ENCODE assay signal across 15 cellular contexts in genomic region chr4:185541251-185541671, GRCh38. TPM values are rescaled to one million over a fixed set of nuclear protein-coding genes. Genes with fewer than 3 reads are reported as not detected.
DNase-seq lines count a peak whose midpoint lies in the region; ATAC-seq and TF ChIP-seq lines count a peak whose summit lies in the region.
"Had no signal": no experiment of that assay in that cellular context is flagged by ENCODE, and none has a peak within 500 bp of the region (broad histone marks: within the 10 kb centered on the region; RNA-seq: fewer than 3 reads in every experiment).

No MANE protein-coding gene starts in this region.

- TF ChIP-seq CTCF in ascending aorta (IDR thresholded peaks at IDR 0.05) (no peak), esophagus muscularis mucosa (IDR thresholded peaks at IDR 0.05) (no peak), stomach (IDR thresholded peaks at IDR 0.05) (no peak)

- H3K27me3 ChIP-seq in ascending aorta: no peaks in the 10 kb centered on the region
- H3K27me3 ChIP-seq in esophagus muscularis mucosa: no peaks in the 10 kb centered on the region
- H3K27me3 ChIP-seq in mesenchymal stem cell (ENCODE audit: control insufficient read depth in 1 of 2, insufficient read depth in 1 of 2, low read length in 2 of 2): peaks cover 41 to 55% of the 10 kb centered on the region in 2 experiments
- peaks cover 0 to 8% (median under 1%) of the 10 kb centered on the region in 3 donors for H3K27me3 ChIP-seq in stomach

- H3K9me3 ChIP-seq in ascending aorta (no peaks in the 10 kb centered on the region), esophagus muscularis mucosa (no peaks in the 10 kb centered on the region), mesenchymal stem cell (ENCODE audit: control insufficient read depth, low read length) (no peaks in the 10 kb centered on the region), stomach (no peaks in the 10 kb centered on the region)
- H3K9me3 ChIP-seq: BLaER1, SK-N-SH had no signal

- TF ChIP-seq EP300 in esophagus muscularis mucosa (IDR thresholded peaks at IDR 0.05) (no peak), stomach (IDR thresholded peaks at IDR 0.05) (no peak)

- H3K9ac ChIP-seq in mesenchymal stem cell (ENCODE audit: low read length): no peak overlapping the region
- H3K9ac ChIP-seq: BLaER1, SK-N-SH had no signal

- no peaks in the 10 kb centered on the region for H3K79me1 ChIP-seq in mesenchymal stem cell (replicated peaks; ENCODE audit: low read length, poor library complexity, severe bottlenecking)

- in situ Hi-C loops in KBM-7 (cut with MboI; ENCODE audit: low pct_unique_long_range_greater_than_20kb, low sequenced_read_pairs): no loop called here

- H3K4me1 ChIP-seq in ascending aorta: peaks cover 5 to 18% of the 10 kb centered on the region in 2 donors
- peaks cover 18 to 54% (median 50%) of the 10 kb centered on the region in 4 donors for H3K4me1 ChIP-seq in esophagus muscularis mucosa
- peaks cover 2% of the 10 kb centered on the region for H3K4me1 ChIP-seq in mesenchymal stem cell (ENCODE audit: control insufficient read depth, insufficient read depth, low read depth, low read length)
- peaks cover 1 to 39% (median 13%) of the 10 kb centered on the region in 4 donors for H3K4me1 ChIP-seq in stomach

- no peak overlapping the region for H2AFZ ChIP-seq in mesenchymal stem cell (ENCODE audit: low read depth, low read length)

- no peak overlapping the region for H2BK120ac ChIP-seq in mesenchymal stem cell (ENCODE audit: low read depth, low read length)

- H3K36me3 ChIP-seq in ascending aorta (no peaks in the 10 kb centered on the region), esophagus muscularis mucosa (no peaks in the 10 kb centered on the region), mesenchymal stem cell (ENCODE audit: control insufficient read depth in 1 of 2, insufficient read depth in 2 of 2, low read depth in 1 of 2, low read length in 2 of 2) (no peaks in the 10 kb centered on the region), stomach (no peaks in the 10 kb centered on the region)
- H3K36me3 ChIP-seq: BLaER1 had no signal

- no peak overlapping the region for H4K8ac ChIP-seq in mesenchymal stem cell (ENCODE audit: low read length)

- H2BK15ac ChIP-seq in mesenchymal stem cell (ENCODE audit: low read depth, poor library complexity, severe bottlenecking): peak overlapping the region; percentile 15

- ATAC-seq in stimulated activated naive CD8-positive, alpha-beta T cell treated with anti-CD3 and anti-CD28 coated beads, Interleukin-15, Interleukin-2, amounts not matched to agents 100 U/mL and 50 U/mL, for 24 hours: no peak
- ATAC-seq in GM19455 (IDR thresholded peaks at IDR 0.05; ENCODE audit: unreplicated experiment): no peak

- DNase-seq in ascending aorta (ENCODE audit: low spot score in 2 of 2): peak in 1 of 2 donors; percentile 83
- no peak for DNase-seq in esophagus muscularis mucosa (ENCODE audit: extremely low spot score)
- no peak for DNase-seq in mesenchymal stem cell
- DNase-seq in stomach: no peak
- DNase-seq in KBM-7: no peak
- DNase-seq in NCI-H2107 treated with DMSO at 0.1 percent for 48 hours (lab: John Stamatoyannopoulos, UW; ENCODE audit: unreplicated experiment): no peak
- DNase-seq in stimulated activated naive CD8-positive, alpha-beta T cell treated with anti-CD3 and anti-CD28 coated beads, Interleukin-15, Interleukin-2, amounts not matched to agents 100 U/mL and 50 U/mL, for 24 hours: no peak
- DNase-seq: activated CD4-positive, CD25-positive, alpha-beta regulatory T cell; activated T-cell treated with anti-CD3 and anti-CD28 coated beads, Interleukin-2, amount 50 U/mL, for 48 hours; SK-N-SH; stimulated activated CD4-positive, alpha-beta T cell treated with anti-CD3 and anti-CD28 coated beads, Interleukin-4, amount 100 ng/mL, for 24 hours; stimulated activated naive CD4-positive, alpha-beta T cell treated with Interleukin-2 at 50 U/mL for 16 hours had no signal

- no peak overlapping the region for H4K91ac ChIP-seq in mesenchymal stem cell (ENCODE audit: low read length)

- intact Hi-C loops in ascending aorta (cut with DNase I) (no loop called here), esophagus muscularis mucosa (cut with DNase I) (no loop called here), stomach (cut with DNase I; ENCODE audit: low total_unique reads) (no loop called here)

- H3K4ac ChIP-seq in mesenchymal stem cell (ENCODE audit: low read depth in 1 of 2, low read length in 2 of 2): no peak overlapping the region

- H3K23ac ChIP-seq in mesenchymal stem cell (ENCODE audit: low read length in 2 of 2): peak overlapping the region in 1 of 2 experiments; percentile 31

- no peak overlapping the region for H2AK5ac ChIP-seq in mesenchymal stem cell (ENCODE audit: low read length, severe bottlenecking)

- 12% methylated on average over 9 of the region's 9 CpGs for WGBS in esophagus muscularis mucosa
- WGBS in mesenchymal stem cell: 83% methylated on average over 9 of the region's 9 CpGs
- WGBS in stomach, 5 donors: 25 to 47% (median 40%) methylated on average over 9 of the region's 9 CpGs

- no peak overlapping the region for H3K14ac ChIP-seq in mesenchymal stem cell (ENCODE audit: low read length in 2 of 2)

- H3K4me3 ChIP-seq in ascending aorta (no peak overlapping the region), esophagus muscularis mucosa (no peak overlapping the region), mesenchymal stem cell (ENCODE audit: insufficient read depth in 1 of 2, low read depth in 1 of 2, low read length in 2 of 2) (no peak overlapping the region), stomach (no peak overlapping the region)
- H3K4me3 ChIP-seq: BLaER1 had no signal

- TF ChIP-seq POLR2A in esophagus muscularis mucosa (IDR thresholded peaks at IDR 0.05; ENCODE audit: low read depth) (no peak), stomach (IDR thresholded peaks at IDR 0.05) (no peak)

- H3K18ac ChIP-seq in mesenchymal stem cell (ENCODE audit: low read depth in 1 of 2, low read length in 2 of 2): no peak overlapping the region

- no peak overlapping the region for H3K4me2 ChIP-seq in mesenchymal stem cell (ENCODE audit: low read length, poor library complexity, severe bottlenecking)
- H3K4me2 ChIP-seq: BLaER1, SK-N-SH had no signal

- H2BK5ac ChIP-seq in mesenchymal stem cell (ENCODE audit: low read depth, low read length, poor library complexity, severe bottlenecking): no peak overlapping the region

- H3K27ac ChIP-seq in ascending aorta (peak overlapping the region; percentile 72 to 74), esophagus muscularis mucosa (replicated peaks in 1 of 4) (peak overlapping the region; percentile 70 to 99 (median 80)), mesenchymal stem cell (ENCODE audit: low read length, poor library complexity, severe bottlenecking) (no peak overlapping the region), stomach (peak overlapping the region in 4 of 5 donors; percentile 46 to 76 (median 64))
- H3K27ac ChIP-seq: BLaER1, epithelial cell of prostate had no signal

- H2BK12ac ChIP-seq in mesenchymal stem cell (ENCODE audit: low read length in 2 of 2): peak overlapping the region in 1 of 2 experiments; percentile 24

RNA-seq across cellular contexts. Expression of gene PDLIM3, which starts 6.0 kb away (rescaled TPM):
- total RNA-seq in ascending aorta (445 TPM), esophagus muscularis mucosa (1,000 to 10,000 TPM; 1,279 to 2,098 (median 1,627) TPM), stomach (100 to 1,000 TPM in 4 of 5 donors, 10 to 100 TPM in 1; 83.1 to 755 (median 259) TPM)
- polyA plus RNA-seq in mesenchymal stem cell (2013, experiment 1 of 2): 61.2 TPM
- 64.4 TPM for polyA plus RNA-seq in mesenchymal stem cell (2013, experiment 2 of 2)
- polyA plus RNA-seq in stomach: 100 to 1,000 TPM in 1 of 3 donors, 10 to 100 TPM in 2; 73.9 to 112 (median 77.0) TPM
